ENCODE assay signal across 11 cellular contexts in genomic region chr1:161613142-161613515, GRCh38. TPM values are rescaled to one million over a fixed set of nuclear protein-coding genes. Genes with fewer than 3 reads are reported as not detected.
DNase-seq lines count a peak whose midpoint lies in the region; TF ChIP-seq lines count a peak whose summit lies in the region.
"Not testable (repeated sequence)": the region's sequence is repeated elsewhere in the genome, so short reads cannot be mapped to it uniquely, and the experiment has no call there.
"Had no signal": no experiment of that assay in that cellular context is flagged by ENCODE, and none has a peak within 500 bp of the region (broad histone marks: within the 10 kb centered on the region; RNA-seq: fewer than 3 reads in every experiment).

No MANE protein-coding gene starts in this region.

- not testable (repeated sequence) for H3K27me3 ChIP-seq in ACC112 (ENCODE audit: insufficient read depth, low read length); OCI-LY3 (ENCODE audit: low read depth, low read length); breast epithelium; muscle layer of colon (ENCODE audit: control insufficient read depth in 1 of 2, insufficient read depth in 2 of 2, low read length in 2 of 2)

- H3K4me1 Mint-ChIP-seq in activated CD4-positive, alpha-beta memory T cell treated with anti-CD3 and anti-CD28 coated beads for 36 hours (ENCODE audit: low read depth) = peaks cover 19% of the 10 kb centered on the region

- not testable (repeated sequence) for H3K36me3 Mint-ChIP-seq in activated CD4-positive, alpha-beta memory T cell treated with anti-CD3 and anti-CD28 coated beads for 36 hours

- not testable (repeated sequence) for H4K20me1 ChIP-seq in OCI-LY3 (ENCODE audit: insufficient read depth, low read length)

- peak overlapping the region; percentile 65 for H3K4me2 ChIP-seq in OCI-LY3 (ENCODE audit: low read length)

- not testable (repeated sequence) for TF ChIP-seq CTCF in GM10266 (IDR thresholded peaks at IDR 0.05; ENCODE audit: control insufficient read depth, insufficient read depth, low read depth, missing control alignments); OCI-LY3 (IDR thresholded peaks at IDR 0.05; ENCODE audit: low read depth, low read length); breast epithelium (IDR thresholded peaks at IDR 0.05); fibroblast of villous mesenchyme (IDR thresholded peaks at IDR 0.05; ENCODE audit: insufficient read depth, low read depth, low read length)

- H3K4me3 Mint-ChIP-seq in activated CD4-positive, alpha-beta memory T cell treated with anti-CD3 and anti-CD28 coated beads for 36 hours = peak overlapping the region; percentile 81

- H3K36me3 ChIP-seq in ACC112 (ENCODE audit: insufficient read depth, low read length); OCI-LY3 (replicated peaks; ENCODE audit: low read depth, low read length); breast epithelium; muscle layer of colon (ENCODE audit: insufficient read depth, low read length): not testable (repeated sequence)

- not testable (repeated sequence) for H3K4me1 ChIP-seq in ACC112 (ENCODE audit: control insufficient read depth, insufficient read depth, low read length, unreplicated experiment); OCI-LY3 (ENCODE audit: low read length); breast epithelium; muscle layer of colon (ENCODE audit: insufficient read depth, low read length)

- H3K27ac ChIP-seq in ACC112 (ENCODE audit: low read depth, low read length) (peak overlapping the region; percentile 68), breast epithelium (peak overlapping the region; percentile 86 to 87), skin epidermis (peak overlapping the region in 11 of 21 experiments; percentile 34 to 84 (median 73))
- not testable (repeated sequence) for H3K27ac ChIP-seq in OCI-LY3 (ENCODE audit: low read length); muscle layer of colon (ENCODE audit: low read depth, low read length)

- peak overlapping the region; percentile 88 for H3K27ac Mint-ChIP-seq in activated CD4-positive, alpha-beta memory T cell treated with anti-CD3 and anti-CD28 coated beads for 36 hours

- H3K4me3 ChIP-seq in ACC112 (ENCODE audit: low read depth, low read length) = peak overlapping the region; percentile 64
- H3K4me3 ChIP-seq in OCI-LY3 (ENCODE audit: low read length) = peak overlapping the region; percentile 83
- H3K4me3 ChIP-seq in breast epithelium = peak overlapping the region; percentile 42 to 71 (median 52)
- H3K4me3 ChIP-seq in fibroblast of villous mesenchyme (ENCODE audit: low read depth, low read length) = peak overlapping the region; percentile 62
- peak overlapping the region in 1 of 2 donors; percentile 22 for H3K4me3 ChIP-seq in muscle layer of colon (ENCODE audit: low read depth in 1 of 2, low read length in 2 of 2)
- H3K4me3 ChIP-seq in skin epidermis = peak overlapping the region in 3 of 7 experiments; percentile 29 to 50 (median 38)

- CTCF ChIA-PET in activated CD4-positive, alpha-beta memory T cell treated with anti-CD3 and anti-CD28 coated beads for 36 hours (lab: Charles Lee) = not testable (repeated sequence)

- intact Hi-C loops in activated CD4-positive, alpha-beta memory T cell treated with anti-CD3 and anti-CD28 coated beads for 36 hours (cut with micrococcal nuclease); breast epithelium (cut with DNase I; ENCODE audit: low total_unique reads): not testable (repeated sequence)

- peak overlapping the region; percentile 77 for H2AFZ ChIP-seq in ACC112 (ENCODE audit: low read length, unreplicated experiment)
- H2AFZ ChIP-seq in OCI-LY3 (ENCODE audit: low read depth, low read length) = not testable (repeated sequence)

- H3K79me2 ChIP-seq in ACC112 (ENCODE audit: control insufficient read depth, insufficient read depth, low read length, unreplicated experiment); OCI-LY3 (ENCODE audit: low read length): not testable (repeated sequence)

- DNase-seq in GM10266 (ENCODE audit: extremely low spot score) = peak; percentile 3
- not testable (repeated sequence) for DNase-seq in activated CD4-positive, alpha-beta memory T cell treated with anti-CD3 and anti-CD28 coated beads for 36 hours; breast epithelium (ENCODE audit: low spot score in 2 of 2)
- DNase-seq in fibroblast of villous mesenchyme (ENCODE audit: low read depth) = peak; percentile 14

- H3K9me3 Mint-ChIP-seq in activated CD4-positive, alpha-beta memory T cell treated with anti-CD3 and anti-CD28 coated beads for 36 hours = not testable (repeated sequence)

- POLR2A ChIA-PET in activated CD4-positive, alpha-beta memory T cell treated with anti-CD3 and anti-CD28 coated beads for 36 hours (lab: Charles Lee) = not testable (repeated sequence)

- TF ChIP-seq POLR2A in breast epithelium (IDR thresholded peaks at IDR 0.05) = not testable (repeated sequence)

- not testable (repeated sequence) for H3K9ac ChIP-seq in OCI-LY3 (ENCODE audit: low read length)
- peak overlapping the region; percentile 53 for H3K9ac ChIP-seq in muscle layer of colon (ENCODE audit: low read length)

- not testable (repeated sequence) for H3K27me3 Mint-ChIP-seq in activated CD4-positive, alpha-beta memory T cell treated with anti-CD3 and anti-CD28 coated beads for 36 hours

- H3K9me3 ChIP-seq in OCI-LY3 (ENCODE audit: insufficient read depth, low read length); breast epithelium; muscle layer of colon (ENCODE audit: low read length): not testable (repeated sequence)

RNA-seq across cellular contexts. Expression of gene FCGR3B, which starts 17.8 kb away (rescaled TPM):
- not detected for total RNA-seq in activated CD4-positive, alpha-beta memory T cell treated with anti-CD3 and anti-CD28 coated beads for 36 hours
- total RNA-seq in breast epithelium (1 to 10 TPM in 2 of 3 donors, under 1 TPM in 1; 0.32 to 3.9 (median 3.8) TPM), fibroblast of villous mesenchyme (not detected in 2 replicates)
- total RNA-seq: bronchial epithelial cell; LHCN-M2; T-helper 2 cell treated with Interferon-gamma antibody and Interleukin-4, amounts not matched to agents 100 ng/mL and 5 ng/mL, for 36 hours had no signal

RNA-seq across cellular contexts. Expression of gene FCGR2B, which starts 49.8 kb away (rescaled TPM):
- not detected for total RNA-seq in activated CD4-positive, alpha-beta memory T cell treated with anti-CD3 and anti-CD28 coated beads for 36 hours
- total RNA-seq in breast epithelium (100 to 1,000 TPM in 1 of 3 donors, 10 to 100 TPM in 1, 1 to 10 TPM in 1; 5.6 to 124 (median 40.0) TPM), fibroblast of villous mesenchyme (not detected in 2 replicates)
- total RNA-seq: bronchial epithelial cell, LHCN-M2 had no signal
